Comparison of ENCODE assay signal across 13 cellular contexts in the genomic region with DNA sequence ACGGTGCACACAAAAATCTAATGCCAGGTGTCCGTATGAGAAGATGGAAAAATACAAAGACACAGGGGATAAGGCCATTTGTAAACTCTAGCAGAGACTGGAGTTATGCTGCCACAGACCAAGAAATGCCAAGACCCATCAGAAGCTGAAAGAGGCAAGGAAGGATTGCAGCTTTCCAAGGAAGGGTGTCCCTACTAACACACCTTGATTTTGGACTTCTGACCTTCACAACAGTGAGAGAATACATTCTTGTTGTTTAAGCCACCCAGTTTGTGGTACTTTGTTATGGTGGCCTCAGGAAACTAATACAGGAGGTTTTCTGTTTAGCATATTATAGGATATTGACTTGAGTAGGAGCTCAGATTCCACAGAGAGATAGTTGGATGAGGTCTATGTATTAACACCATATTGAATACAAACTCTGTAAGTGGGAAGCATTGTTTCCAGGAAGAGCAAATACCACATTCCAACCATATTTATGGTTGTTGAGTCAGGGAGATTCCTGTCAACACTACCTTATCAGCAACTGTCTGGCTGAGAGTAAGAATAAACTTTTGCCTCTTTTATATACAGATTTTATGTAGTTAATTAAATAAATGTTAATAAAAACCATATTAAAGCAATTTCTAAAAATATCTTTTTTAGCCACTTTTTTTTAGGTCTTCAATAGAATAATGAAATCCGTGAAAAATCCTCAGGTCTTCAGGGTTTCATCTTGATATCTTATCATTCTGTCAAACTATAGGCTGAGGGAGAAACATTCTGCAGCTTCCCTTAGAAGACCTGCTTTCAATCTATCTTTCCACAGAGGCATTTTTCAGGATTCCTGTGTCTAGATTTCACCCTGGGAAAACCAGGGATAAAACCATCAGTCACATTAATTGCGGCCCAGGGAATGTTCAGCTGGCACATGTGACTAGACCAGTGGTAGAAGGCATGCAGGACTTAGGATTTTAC. TPM values are rescaled to one million over a fixed set of nuclear protein-coding genes. Genes with fewer than 3 reads are reported as not detected.
DNase-seq lines count a peak whose midpoint lies in the region; ATAC-seq, FAIRE-seq and TF ChIP-seq lines count a peak whose summit lies in the region.
"Had no signal": no experiment of that assay in that cellular context is flagged by ENCODE, and none has a peak within 500 bp of the region (broad histone marks: within the 10 kb centered on the region; RNA-seq: fewer than 3 reads in every experiment).

No MANE protein-coding gene starts in this region.

- DNase-seq in ACHN = peak; percentile 29
- DNase-seq in HTR-8/SVneo (ENCODE audit: insufficient read length, low spot score) = peak; percentile 32
- peak; percentile 98 for DNase-seq in amniotic epithelial cell (ENCODE audit: low read depth)
- peak; percentile 89 for DNase-seq in islet precursor cell
- no peak for DNase-seq in spleen
- no peak for DNase-seq in cardiac septum (ENCODE audit: low spot score)
- DNase-seq: activated B cell treated with CpG ODN at 0.5 μM for 24 hours, gastrocnemius medialis, psoas muscle had no signal

- H3K4me1 ChIP-seq in spleen = no peaks in the 10 kb centered on the region
- H3K4me1 ChIP-seq: gastrocnemius medialis, psoas muscle had no signal

- ATAC-seq in activated CD4-positive, CD25-positive, alpha-beta regulatory T cell treated with anti-CD3 and anti-CD28 coated beads, Interleukin-2, amount 50 U/mL, for 24 hours = no peak
- no peak for ATAC-seq in HG03280 (IDR thresholded peaks at IDR 0.05; ENCODE audit: unreplicated experiment)
- ATAC-seq: gastrocnemius medialis, psoas muscle, Right ventricle myocardium inferior had no signal

- in situ Hi-C loops in ACHN (cut with HindIII; ENCODE audit: low pct_ligation_motif_present, low pct_unique_long_range_greater_than_20kb, low sequenced_read_pairs) = no loop called here

- peak; percentile 73 for FAIRE-seq in HTR-8/SVneo (lab: Jason Lieb, UNC)
- FAIRE-seq: G401.6 had no signal

- no peaks in the 10 kb centered on the region for H3K9me3 ChIP-seq in spleen
- H3K9me3 ChIP-seq: gastrocnemius medialis, psoas muscle had no signal

- H3K36me3 ChIP-seq in spleen = no peaks in the 10 kb centered on the region
- H3K36me3 ChIP-seq: gastrocnemius medialis had no signal

- no peak for TF ChIP-seq CTCF in spleen (IDR thresholded peaks at IDR 0.05 in 8 of 11, conservative IDR thresholded peaks at IDR 0.05 in 3 of 11)

- 60 to 86% (median 74%) methylated on average over 4 of the region's 4 CpGs for WGBS in spleen, 5 donors

- no peak for TF ChIP-seq POLR2A in spleen (IDR thresholded peaks at IDR 0.05)

- H3K27me3 ChIP-seq in spleen (replicated peaks in 1 of 7) = no peaks in the 10 kb centered on the region
- H3K27me3 ChIP-seq: gastrocnemius medialis had no signal

- H3K27ac ChIP-seq in spleen = no peak overlapping the region
- H3K27ac ChIP-seq: gastrocnemius medialis, psoas muscle had no signal

- H3K4me3 ChIP-seq in spleen = no peak overlapping the region
- H3K4me3 ChIP-seq: gastrocnemius medialis, psoas muscle had no signal

- intact Hi-C loops in spleen (cut with DNase I; ENCODE audit: low total_unique reads) = no loop called here
- intact Hi-C loops in cardiac septum (cut with DNase I) = no loop called here

RNA-seq across cellular contexts. Expression of gene HNMT, which starts 35.4 kb away (rescaled TPM):
- total RNA-seq in spleen (10 to 100 TPM; 31.2 to 74.2 (median 52.2) TPM), cardiac septum (11.8 TPM)
- polyA plus RNA-seq in spleen = 10 to 100 TPM; 38.4 to 40.4 (median 40.2) TPM
- total RNA-seq: activated B cell treated with CpG ODN at 0.5 μM for 24 hours had no signal

Comparison
In these comparisons a context has a peak if more than half of its experiments do, and no peak if none do; other contexts are left out.
1. DNase-seq: peak in ACHN (single experiment), HTR-8/SVneo (single experiment), amniotic epithelial cell (single experiment) and islet precursor cell (single experiment); none in spleen (single experiment) and cardiac septum (single experiment).